In genomic region chr17:37735165-37735564, GRCh38 we compare ENCODE assay signal across 34 cellular contexts. TPM values are rescaled to one million over a fixed set of nuclear protein-coding genes. Genes with fewer than 3 reads are reported as not detected.
"Had no signal": no experiment of that assay in that cellular context is flagged by ENCODE, and none has a peak within 500 bp of the region (broad histone marks: within the 10 kb centered on the region; RNA-seq: fewer than 3 reads in every experiment).

No MANE protein-coding gene starts in this region.

- H3K27me3 ChIP-seq: body of pancreas had no signal

- H3K9me3 ChIP-seq: adrenal gland, body of pancreas, esophagus muscularis mucosa, gastrocnemius medialis, heart left ventricle had no signal

- H3K36me3 ChIP-seq: adrenal gland, esophagus muscularis mucosa, gastrocnemius medialis, heart left ventricle, WERI-Rb-1 had no signal

- H3K27ac Mint-ChIP-seq: activated CD4-positive, alpha-beta memory T cell treated with anti-CD3 and anti-CD28 coated beads for 36 hours; activated CD4-positive, alpha-beta T cell treated with anti-CD3 and anti-CD28 coated beads for 36 hours; activated CD4-positive, alpha-beta T cell treated with anti-CD3 and anti-CD28 coated beads, Interleukin-2, amount 10 ng/mL, durations not matched to agents 24 days and 14 days; activated CD8-positive, alpha-beta memory T cell treated with anti-CD3 and anti-CD28 coated beads, Interleukin-2, amount 10 ng/mL, durations not matched to agents 7 days and 5 days; activated CD8-positive, alpha-beta T cell treated with anti-CD3 and anti-CD28 coated beads, Interleukin-2, amount 10 ng/mL, durations not matched to agents 7 days and 5 days; activated naive CD4-positive, alpha-beta T cell treated with anti-CD3 and anti-CD28 coated beads for 36 hours; activated naive CD4-positive, alpha-beta T cell treated with anti-CD3 and anti-CD28 coated beads, Interleukin-2, amount 50 U/mL, for 24 hours; activated naive CD8-positive, alpha-beta T cell treated with anti-CD3 and anti-CD28 coated beads for 36 hours; activated naive CD8-positive, alpha-beta T cell treated with anti-CD3 and anti-CD28 coated beads, Interleukin-2, amount 50 U/mL, for 24 hours; activated T-cell treated with anti-CD3 and anti-CD28 coated beads, Interleukin-2, amount 50 U/mL, for 24 hours; activated T-cell treated with anti-CD3 and anti-CD28 coated beads, Interleukin-2, amount 50 U/mL, for 72 hours; effector memory CD8-positive, alpha-beta T cell; T-helper 17 cell; T-helper 2 cell treated with Interferon-gamma antibody and Interleukin-4, amounts not matched to agents 5 μg/mL and 100 μg/mL, for 36 hours had no signal

- H3K9me3 Mint-ChIP-seq: activated CD4-positive, alpha-beta memory T cell treated with anti-CD3 and anti-CD28 coated beads for 36 hours; activated CD4-positive, alpha-beta T cell treated with anti-CD3 and anti-CD28 coated beads, Interleukin-2, amount 10 ng/mL, durations not matched to agents 24 days and 14 days; activated naive CD4-positive, alpha-beta T cell treated with anti-CD3 and anti-CD28 coated beads for 36 hours; activated naive CD4-positive, alpha-beta T cell treated with anti-CD3 and anti-CD28 coated beads, Interleukin-2, amount 50 U/mL, for 24 hours; activated naive CD8-positive, alpha-beta T cell treated with anti-CD3 and anti-CD28 coated beads for 36 hours; activated naive CD8-positive, alpha-beta T cell treated with anti-CD3 and anti-CD28 coated beads, Interleukin-2, amount 50 U/mL, for 24 hours; activated T-cell treated with anti-CD3 and anti-CD28 coated beads, Interleukin-2, amount 50 U/mL, for 24 hours; activated T-cell treated with anti-CD3 and anti-CD28 coated beads, Interleukin-2, amount 50 U/mL, for 72 hours; effector memory CD8-positive, alpha-beta T cell; T-helper 2 cell treated with Interferon-gamma antibody and Interleukin-4, amounts not matched to agents 5 μg/mL and 100 μg/mL, for 36 hours had no signal

- H3K27ac ChIP-seq: adrenal gland, esophagus muscularis mucosa, foreskin keratinocyte, gastrocnemius medialis, heart left ventricle, WERI-Rb-1 had no signal

- H3K4me1 ChIP-seq: adrenal gland, esophagus muscularis mucosa, foreskin keratinocyte, gastrocnemius medialis, heart left ventricle had no signal

- FAIRE-seq: colon had no signal

- DNase-seq: activated CD4-positive, alpha-beta memory T cell treated with anti-CD3 and anti-CD28 coated beads for 36 hours; activated CD4-positive, alpha-beta T cell treated with anti-CD3 and anti-CD28 coated beads for 36 hours; activated CD4-positive, alpha-beta T cell treated with anti-CD3 and anti-CD28 coated beads, Interleukin-2, amount 10 ng/mL, durations not matched to agents 24 days and 14 days; activated CD4-positive, CD25-positive, alpha-beta regulatory T cell; activated CD4-positive, CD25-positive, alpha-beta regulatory T cell treated with anti-CD3 and anti-CD28 coated beads, Interleukin-2, amount 50 U/mL, for 72 hours; activated CD8-positive, alpha-beta memory T cell treated with anti-CD3 and anti-CD28 coated beads, Interleukin-2, amount 10 ng/mL, durations not matched to agents 7 days and 5 days; activated CD8-positive, alpha-beta memory T cell treated with anti-CD3 and anti-CD28 coated beads, Interleukin-2, amount 50 U/mL, for 4 hours; activated CD8-positive, alpha-beta T cell treated with anti-CD3 and anti-CD28 coated beads, Interleukin-2, amount 10 ng/mL, durations not matched to agents 7 days and 5 days; activated naive CD4-positive, alpha-beta T cell treated with anti-CD3 and anti-CD28 coated beads for 36 hours; activated naive CD8-positive, alpha-beta T cell treated with anti-CD3 and anti-CD28 coated beads for 36 hours; activated naive CD8-positive, alpha-beta T cell treated with anti-CD3 and anti-CD28 coated beads, Interleukin-2, amount 50 U/mL, for 24 hours; activated T-cell treated with anti-CD3 and anti-CD28 coated beads, Interleukin-2, amount 50 U/mL, for 24 hours; activated T-cell treated with anti-CD3 and anti-CD28 coated beads, Interleukin-2, amount 50 U/mL, for 72 hours; adrenal gland; amygdala; aorta; body of pancreas; caudate nucleus; cortex of kidney; dermis blood vessel endothelial cell; effector CD4-positive, alpha-beta T cell; effector memory CD8-positive, alpha-beta T cell; erythroblast; foreskin keratinocyte; gastrocnemius medialis; glutamatergic neuron; heart left ventricle; T-helper 17 cell; T1000; WERI-Rb-1 had no signal

- H3K4me3 ChIP-seq: adrenal gland, body of pancreas, esophagus muscularis mucosa, gastrocnemius medialis, heart left ventricle had no signal

- ATAC-seq: activated CD4-positive, alpha-beta T cell treated with anti-CD3 and anti-CD28 coated beads for 36 hours; activated CD8-positive, alpha-beta memory T cell treated with anti-CD3 and anti-CD28 coated beads, Interleukin-2, amount 10 ng/mL, durations not matched to agents 7 days and 5 days; activated CD8-positive, alpha-beta T cell treated with anti-CD3 and anti-CD28 coated beads, Interleukin-2, amount 10 ng/mL, durations not matched to agents 7 days and 5 days; activated naive CD8-positive, alpha-beta T cell treated with anti-CD3 and anti-CD28 coated beads, Interleukin-2, amount 50 U/mL, for 24 hours; activated T-cell treated with anti-CD3 and anti-CD28 coated beads, Interleukin-2, amount 50 U/mL, for 72 hours; body of pancreas; effector memory CD8-positive, alpha-beta T cell; foreskin keratinocyte; gastrocnemius medialis; heart left ventricle; T-helper 17 cell had no signal

- H3K4me3 Mint-ChIP-seq: activated CD4-positive, alpha-beta memory T cell treated with anti-CD3 and anti-CD28 coated beads for 36 hours; activated CD4-positive, alpha-beta T cell treated with anti-CD3 and anti-CD28 coated beads for 36 hours; activated CD4-positive, alpha-beta T cell treated with anti-CD3 and anti-CD28 coated beads, Interleukin-2, amount 10 ng/mL, durations not matched to agents 24 days and 14 days; activated CD8-positive, alpha-beta memory T cell treated with anti-CD3 and anti-CD28 coated beads, Interleukin-2, amount 10 ng/mL, durations not matched to agents 7 days and 5 days; activated CD8-positive, alpha-beta T cell treated with anti-CD3 and anti-CD28 coated beads, Interleukin-2, amount 10 ng/mL, durations not matched to agents 7 days and 5 days; activated naive CD4-positive, alpha-beta T cell treated with anti-CD3 and anti-CD28 coated beads for 36 hours; activated naive CD4-positive, alpha-beta T cell treated with anti-CD3 and anti-CD28 coated beads, Interleukin-2, amount 50 U/mL, for 24 hours; activated naive CD8-positive, alpha-beta T cell treated with anti-CD3 and anti-CD28 coated beads for 36 hours; activated naive CD8-positive, alpha-beta T cell treated with anti-CD3 and anti-CD28 coated beads, Interleukin-2, amount 50 U/mL, for 24 hours; activated T-cell treated with anti-CD3 and anti-CD28 coated beads, Interleukin-2, amount 50 U/mL, for 24 hours; activated T-cell treated with anti-CD3 and anti-CD28 coated beads, Interleukin-2, amount 50 U/mL, for 72 hours; effector memory CD8-positive, alpha-beta T cell; T-helper 17 cell; T-helper 2 cell treated with Interferon-gamma antibody and Interleukin-4, amounts not matched to agents 5 μg/mL and 100 μg/mL, for 36 hours had no signal

- H3K36me3 Mint-ChIP-seq: activated CD4-positive, alpha-beta memory T cell treated with anti-CD3 and anti-CD28 coated beads for 36 hours; activated CD8-positive, alpha-beta memory T cell treated with anti-CD3 and anti-CD28 coated beads, Interleukin-2, amount 10 ng/mL, durations not matched to agents 7 days and 5 days; activated naive CD4-positive, alpha-beta T cell treated with anti-CD3 and anti-CD28 coated beads, Interleukin-2, amount 50 U/mL, for 24 hours; activated naive CD8-positive, alpha-beta T cell treated with anti-CD3 and anti-CD28 coated beads for 36 hours had no signal

- H3K4me1 Mint-ChIP-seq: activated CD4-positive, alpha-beta T cell treated with anti-CD3 and anti-CD28 coated beads for 36 hours; activated naive CD4-positive, alpha-beta T cell treated with anti-CD3 and anti-CD28 coated beads, Interleukin-2, amount 50 U/mL, for 24 hours; activated naive CD8-positive, alpha-beta T cell treated with anti-CD3 and anti-CD28 coated beads for 36 hours; T-helper 17 cell had no signal

RNA-seq across cellular contexts. Expression of gene HNF1B, which starts 9.7 kb away (rescaled TPM):
- total RNA-seq: activated CD4-positive, alpha-beta memory T cell treated with anti-CD3 and anti-CD28 coated beads for 36 hours; activated CD4-positive, alpha-beta T cell treated with anti-CD3 and anti-CD28 coated beads for 36 hours; activated CD8-positive, alpha-beta T cell treated with anti-CD3 and anti-CD28 coated beads, Interleukin-2, amount 10 ng/mL, durations not matched to agents 7 days and 5 days; activated naive CD4-positive, alpha-beta T cell treated with anti-CD3 and anti-CD28 coated beads for 36 hours; aorta; esophagus muscularis mucosa; foreskin keratinocyte; gastrocnemius medialis; heart left ventricle; T-helper 17 cell had no signal
- polyA plus RNA-seq: foreskin keratinocyte, heart left ventricle had no signal
